In the genomic region with DNA sequence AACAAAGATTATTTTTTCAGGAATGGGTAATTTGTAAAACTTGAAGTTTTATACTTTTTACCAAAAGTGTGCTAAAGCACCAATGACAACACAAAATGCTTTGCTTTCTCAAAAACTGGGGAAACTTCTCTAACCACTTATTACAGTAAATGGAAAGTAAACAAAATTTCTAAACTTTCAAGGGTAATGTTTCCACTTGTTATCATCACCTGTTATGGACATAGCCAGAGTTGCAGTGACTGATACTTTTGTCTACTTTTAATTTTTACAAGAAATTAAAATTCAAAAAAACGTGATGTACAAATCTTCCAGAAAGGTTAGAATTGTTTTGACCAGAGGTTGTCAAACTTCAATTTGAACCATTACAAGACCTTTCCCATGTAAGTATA, we compare ENCODE assay signal across 30 cellular contexts.
"Had no signal": no experiment of that assay in that cellular context is flagged by ENCODE, and none has a peak within 500 bp of the region (broad histone marks: within the 10 kb centered on the region; RNA-seq: fewer than 3 reads in every experiment).

No MANE protein-coding gene starts in this region.

- H3K4me1 ChIP-seq: colonic mucosa, gastroesophageal sphincter, lower lobe of right lung, psoas muscle, sigmoid colon, spleen, testis, transverse colon, upper lobe of right lung, uterus had no signal

- H3K9me3 ChIP-seq: colonic mucosa, gastroesophageal sphincter, heart left ventricle, lower lobe of right lung, ovary, psoas muscle, sigmoid colon, spleen, testis, transverse colon, upper lobe of right lung, uterus had no signal

- H3K36me3 ChIP-seq: colonic mucosa, gastroesophageal sphincter, heart left ventricle, lower lobe of right lung, ovary, sigmoid colon, transverse colon, upper lobe of right lung, uterus had no signal

- ATAC-seq: foreskin keratinocyte; gastroesophageal sphincter; heart left ventricle; left ventricle myocardium superior; lower lobe of right lung; naive thymus-derived CD8-positive, alpha-beta T cell; psoas muscle; stimulated activated memory B cell treated with anti-CD40 and anti-IgM and Interleukin-4, amounts not matched to agents 10 μg/mL and 1 μg/mL and 100 μg/mL, for 72 hours; stimulated activated naive CD8-positive, alpha-beta T cell treated with anti-CD3 and anti-CD28 coated beads, Interleukin-15, Interleukin-2, amounts not matched to agents 100 U/mL and 50 U/mL, for 24 hours; upper lobe of right lung had no signal

- H3K27me3 ChIP-seq: colonic mucosa, foreskin keratinocyte, gastroesophageal sphincter, heart left ventricle, ovary, sigmoid colon, spleen, testis, transverse colon, upper lobe of right lung, uterus had no signal

- H3K27ac ChIP-seq: colonic mucosa, foreskin keratinocyte, gastroesophageal sphincter, heart left ventricle, lower lobe of right lung, ovary, psoas muscle, sigmoid colon, spleen, testis, transverse colon, upper lobe of right lung, uterus had no signal

- DNase-seq: colonic mucosa; effector CD8-positive, alpha-beta T cell; endodermal cell; foreskin keratinocyte; heart left ventricle; hippocampal formation; immature natural killer cell; islet precursor cell; left colon; left ventricle myocardium superior; lower lobe of right lung; naive thymus-derived CD8-positive, alpha-beta T cell; nephron progenitor cell; nucleus accumbens; ovary; posterior cingulate gyrus; psoas muscle; right cardiac atrium; sigmoid colon; spleen; stimulated activated CD4-positive, alpha-beta T cell treated with anti-CD3 and anti-CD28 coated beads, Interleukin-4, amount 100 ng/mL, for 4 hours; stimulated activated naive CD8-positive, alpha-beta T cell treated with anti-CD3 and anti-CD28 coated beads, Interleukin-15, Interleukin-2, amounts not matched to agents 100 U/mL and 50 U/mL, for 24 hours; substantia nigra; testis; transverse colon; upper lobe of right lung; uterus had no signal

- H3K4me3 ChIP-seq: colonic mucosa, gastroesophageal sphincter, heart left ventricle, lower lobe of right lung, ovary, psoas muscle, sigmoid colon, skin epidermis, spleen, testis, transverse colon, upper lobe of right lung, uterus had no signal
